Comparison of ENCODE assay signal across 12 cellular contexts in genomic region chr17:41932821-41933389, GRCh38. TPM values are rescaled to one million over a fixed set of nuclear protein-coding genes. Genes with fewer than 3 reads are reported as not detected.
DNase-seq lines count a peak whose midpoint lies in the region; ATAC-seq lines count a peak whose summit lies in the region.
"Had no signal": no experiment of that assay in that cellular context is flagged by ENCODE, and none has a peak within 500 bp of the region (broad histone marks: within the 10 kb centered on the region; RNA-seq: fewer than 3 reads in every experiment).

No MANE protein-coding gene starts in this region.

- no peak for DNase-seq in activated naive CD4-positive, alpha-beta T cell treated with anti-CD3 and anti-CD28 coated beads, Interleukin-2, amount 10 ng/mL, durations not matched to agents 7 days and 5 days
- no peak for DNase-seq in activated naive CD4-positive, alpha-beta T cell (lab: John Stamatoyannopoulos, UW)
- DNase-seq in NOMO-1 treated with DMSO at 0.1 percent for 48 hours (lab: John Stamatoyannopoulos, UW; ENCODE audit: unreplicated experiment) = peak; percentile 87
- no peak for DNase-seq in activated CD4-positive, alpha-beta memory T cell treated with anti-CD3 and anti-CD28 coated beads for 36 hours
- no peak for DNase-seq in NCI-H2227 (lab: John Stamatoyannopoulos, UW; ENCODE audit: unreplicated experiment)
- no peak for DNase-seq in HK-2 (ENCODE audit: unreplicated experiment)
- no peak for DNase-seq in Karpas-422
- DNase-seq: DMS53; heart right ventricle; NCI-H1417 treated with DMSO at 0.1 percent for 48 hours; stimulated activated CD4-positive, alpha-beta T cell treated with anti-CD3 and anti-CD28 coated beads, Interleukin-15, amount 100 ng/mL, for 24 hours had no signal

- H3K79me2 ChIP-seq in Karpas-422 (ENCODE audit: low read length) = peaks cover 14% of the 10 kb centered on the region

- no peak overlapping the region for H2AFZ ChIP-seq in Karpas-422 (ENCODE audit: low read length)

- H3K27me3 ChIP-seq in Karpas-422 (ENCODE audit: low read length) = no peaks in the 10 kb centered on the region
- H3K27me3 ChIP-seq: heart right ventricle had no signal

- no peak overlapping the region for H3K4me2 ChIP-seq in Karpas-422 (ENCODE audit: low read depth, low read length, poor library complexity, severe bottlenecking)

- H3K36me3 ChIP-seq in Karpas-422 (ENCODE audit: insufficient read depth, low read length) = no peaks in the 10 kb centered on the region

- H3K27ac ChIP-seq in Karpas-422 (ENCODE audit: low read length) = no peak overlapping the region

- peak overlapping the region; percentile 46 for H3K4me3 Mint-ChIP-seq in activated naive CD4-positive, alpha-beta T cell treated with anti-CD3 and anti-CD28 coated beads, Interleukin-2, amount 10 ng/mL, durations not matched to agents 7 days and 5 days
- H3K4me3 Mint-ChIP-seq in activated CD4-positive, alpha-beta memory T cell treated with anti-CD3 and anti-CD28 coated beads for 36 hours = no peak overlapping the region
- H3K4me3 Mint-ChIP-seq in stimulated activated memory B cell treated with anti-CD40 and anti-IgM and Interleukin-4, amounts not matched to agents 10 μg/mL and 1 μg/mL and 100 μg/mL, for 72 hours = no peak overlapping the region

- H3K4me1 ChIP-seq in Karpas-422 (ENCODE audit: low read length) = peaks cover 23% of the 10 kb centered on the region

- intact Hi-C loops in activated CD4-positive, alpha-beta memory T cell treated with anti-CD3 and anti-CD28 coated beads for 36 hours (cut with micrococcal nuclease) = no loop called here

- CTCF ChIA-PET in activated naive CD4-positive, alpha-beta T cell treated with anti-CD3 and anti-CD28 coated beads, Interleukin-2, amount 10 ng/mL, durations not matched to agents 7 days and 5 days (lab: Charles Lee) = interaction anchor here (1.0 to 3.5 kb wide), 2 partner anchors 30 to 178 kb away, joined by 3 to 12 read pairs; no protein-coding TSS in a partner anchor
- CTCF ChIA-PET in activated CD4-positive, alpha-beta memory T cell treated with anti-CD3 and anti-CD28 coated beads for 36 hours (lab: Charles Lee) = interaction anchor here (0.6 to 0.7 kb wide), 2 partner anchors 30 to 34 kb away, joined by 3 read pairs; partner anchors contain the start of gene CNP

- H3K36me3 Mint-ChIP-seq in activated naive CD4-positive, alpha-beta T cell treated with anti-CD3 and anti-CD28 coated beads, Interleukin-2, amount 10 ng/mL, durations not matched to agents 7 days and 5 days = peaks cover 6% of the 10 kb centered on the region
- H3K36me3 Mint-ChIP-seq in activated CD4-positive, alpha-beta memory T cell treated with anti-CD3 and anti-CD28 coated beads for 36 hours = no peaks in the 10 kb centered on the region
- no peaks in the 10 kb centered on the region for H3K36me3 Mint-ChIP-seq in stimulated activated memory B cell treated with anti-CD40 and anti-IgM and Interleukin-4, amounts not matched to agents 10 μg/mL and 1 μg/mL and 100 μg/mL, for 72 hours

- POLR2A ChIA-PET in activated CD4-positive, alpha-beta memory T cell treated with anti-CD3 and anti-CD28 coated beads for 36 hours (lab: Charles Lee) = no interaction called here

- no peaks in the 10 kb centered on the region for H3K27me3 Mint-ChIP-seq in activated naive CD4-positive, alpha-beta T cell treated with anti-CD3 and anti-CD28 coated beads, Interleukin-2, amount 10 ng/mL, durations not matched to agents 7 days and 5 days
- no peaks in the 10 kb centered on the region for H3K27me3 Mint-ChIP-seq in activated CD4-positive, alpha-beta memory T cell treated with anti-CD3 and anti-CD28 coated beads for 36 hours
- H3K27me3 Mint-ChIP-seq in stimulated activated memory B cell treated with anti-CD40 and anti-IgM and Interleukin-4, amounts not matched to agents 10 μg/mL and 1 μg/mL and 100 μg/mL, for 72 hours = no peaks in the 10 kb centered on the region

- peak overlapping the region; percentile 89 for H3K27ac Mint-ChIP-seq in activated naive CD4-positive, alpha-beta T cell treated with anti-CD3 and anti-CD28 coated beads, Interleukin-2, amount 10 ng/mL, durations not matched to agents 7 days and 5 days
- peak overlapping the region; percentile 36 for H3K27ac Mint-ChIP-seq in activated CD4-positive, alpha-beta memory T cell treated with anti-CD3 and anti-CD28 coated beads for 36 hours
- H3K27ac Mint-ChIP-seq in stimulated activated memory B cell treated with anti-CD40 and anti-IgM and Interleukin-4, amounts not matched to agents 10 μg/mL and 1 μg/mL and 100 μg/mL, for 72 hours = peak overlapping the region; percentile 50

- H3K4me1 Mint-ChIP-seq in activated naive CD4-positive, alpha-beta T cell treated with anti-CD3 and anti-CD28 coated beads, Interleukin-2, amount 10 ng/mL, durations not matched to agents 7 days and 5 days = peaks cover 52% of the 10 kb centered on the region
- H3K4me1 Mint-ChIP-seq in activated CD4-positive, alpha-beta memory T cell treated with anti-CD3 and anti-CD28 coated beads for 36 hours (ENCODE audit: low read depth) = peaks cover 13% of the 10 kb centered on the region
- peaks cover 25% of the 10 kb centered on the region for H3K4me1 Mint-ChIP-seq in stimulated activated memory B cell treated with anti-CD40 and anti-IgM and Interleukin-4, amounts not matched to agents 10 μg/mL and 1 μg/mL and 100 μg/mL, for 72 hours

- no peak overlapping the region for H3K4me3 ChIP-seq in Karpas-422 (ENCODE audit: low read length)
- H3K4me3 ChIP-seq: heart right ventricle had no signal

- no peaks in the 10 kb centered on the region for H3K9me3 ChIP-seq in Karpas-422 (ENCODE audit: low read length)
- H3K9me3 ChIP-seq: heart right ventricle had no signal

- H3K9me2 ChIP-seq in Karpas-422 (replicated peaks; ENCODE audit: insufficient read depth, low read length) = no peaks in the 10 kb centered on the region

- no peak for ATAC-seq in stimulated activated memory B cell treated with anti-CD40 and anti-IgM and Interleukin-4, amounts not matched to agents 10 μg/mL and 1 μg/mL and 100 μg/mL, for 72 hours
- ATAC-seq: heart right ventricle had no signal

- H3K9me3 Mint-ChIP-seq in activated naive CD4-positive, alpha-beta T cell treated with anti-CD3 and anti-CD28 coated beads, Interleukin-2, amount 10 ng/mL, durations not matched to agents 7 days and 5 days = no peaks in the 10 kb centered on the region
- H3K9me3 Mint-ChIP-seq in activated CD4-positive, alpha-beta memory T cell treated with anti-CD3 and anti-CD28 coated beads for 36 hours = no peaks in the 10 kb centered on the region
- no peaks in the 10 kb centered on the region for H3K9me3 Mint-ChIP-seq in stimulated activated memory B cell treated with anti-CD40 and anti-IgM and Interleukin-4, amounts not matched to agents 10 μg/mL and 1 μg/mL and 100 μg/mL, for 72 hours

- H3K9ac ChIP-seq in Karpas-422 (ENCODE audit: low read length) = no peak overlapping the region

- no peaks in the 10 kb centered on the region for H4K20me1 ChIP-seq in Karpas-422 (ENCODE audit: insufficient read depth, low read depth, low read length)

RNA-seq across cellular contexts. Expression of gene ODAD4, which starts 2.5 kb away (rescaled TPM):
- total RNA-seq in activated CD4-positive, alpha-beta memory T cell treated with anti-CD3 and anti-CD28 coated beads for 36 hours = 1 to 10 TPM in 1 of 2 experiments, under 1 TPM in 1; 0.77 to 1.4 TPM
- total RNA-seq in Karpas-422 (2014; rRNA removed; shearing (Covaris generic); ENCODE audit: low replicate concordance) = 0.67 and 1.0 TPM in 2 replicates

RNA-seq across cellular contexts. Expression of gene ACLY, which starts 14.2 kb away (rescaled TPM):
- total RNA-seq in activated CD4-positive, alpha-beta memory T cell treated with anti-CD3 and anti-CD28 coated beads for 36 hours = 100 to 1,000 TPM; 186 to 203 TPM
- total RNA-seq in Karpas-422 (2014; rRNA removed; shearing (Covaris generic); ENCODE audit: low replicate concordance) = 173 and 212 TPM in 2 replicates

RNA-seq across cellular contexts. Expression of gene CNP, which starts 33.7 kb away (rescaled TPM):
- 10 to 100 TPM; 66.6 to 68.0 TPM for total RNA-seq in activated CD4-positive, alpha-beta memory T cell treated with anti-CD3 and anti-CD28 coated beads for 36 hours
- total RNA-seq in Karpas-422 (2014; rRNA removed; shearing (Covaris generic); ENCODE audit: low replicate concordance) = 41.3 and 79.1 TPM in 2 replicates

Comparison
In these comparisons a context has a peak if more than half of its experiments do, and no peak if none do; other contexts are left out.
1. H3K27ac Mint-ChIP-seq: peak in every context shown above with its lines; median percentile 89 in activated naive CD4-positive, alpha-beta T cell treated with anti-CD3 and anti-CD28 coated beads, Interleukin-2, amount 10 ng/mL, durations not matched to agents 7 days and 5 days; 50 in stimulated activated memory B cell treated with anti-CD40 and anti-IgM and Interleukin-4, amounts not matched to agents 10 μg/mL and 1 μg/mL and 100 μg/mL, for 72 hours; 36 in activated CD4-positive, alpha-beta memory T cell treated with anti-CD3 and anti-CD28 coated beads for 36 hours.